2 cellular contexts compared by ENCODE assay signal in the genomic region with DNA sequence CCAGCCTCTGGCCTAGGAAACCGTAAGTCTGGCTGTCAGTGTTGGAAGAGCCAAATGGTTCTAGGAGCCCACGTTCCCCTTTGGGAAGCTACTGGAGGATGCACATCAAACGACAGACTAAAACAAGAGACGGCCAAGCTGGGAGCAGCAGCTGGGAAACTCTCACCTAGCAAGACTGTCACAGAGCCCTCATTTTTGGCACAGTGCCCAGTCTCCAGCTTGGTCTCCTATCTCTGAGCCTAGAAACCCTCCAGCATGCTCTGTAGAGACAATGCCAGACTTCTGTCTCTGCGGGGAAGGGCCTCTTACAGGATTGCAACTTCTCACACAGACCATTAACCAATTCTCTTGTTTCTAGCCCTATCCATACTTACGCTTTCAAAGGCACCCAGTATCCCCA.
TF ChIP-seq lines count a peak whose summit lies in the region.

No MANE protein-coding gene starts in this region.

TF ChIP-seq in Ishikawa, 13 proteins besides CTCF, POLR2A, EP300 and RAD21 (continued from another document):
- TF ChIP-seq TAF1 (IDR thresholded peaks at IDR 0.05; ENCODE audit: low read depth) (no peak), YY1 (IDR thresholded peaks at IDR 0.05; ENCODE audit: low read depth) (no peak)
- TF ChIP-seq, protein P1, sequence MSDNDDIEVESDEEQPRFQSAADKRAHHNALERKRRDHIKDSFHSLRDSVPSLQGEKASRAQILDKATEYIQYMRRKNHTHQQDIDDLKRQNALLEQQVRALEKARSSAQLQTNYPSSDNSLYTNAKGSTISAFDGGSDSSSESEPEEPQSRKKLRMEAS (IDR thresholded peaks at IDR 0.05): no peak
TF ChIP-seq in Ishikawa: peak in this region for 1.

TF ChIP-seq in K562, 482 proteins besides CTCF, POLR2A, EP300 and RAD21 (continued from another document):
- TF ChIP-seq ILK (tag; IDR thresholded peaks at IDR 0.05; ENCODE audit: borderline replicate concordance, low read depth) (no peak), ZC3H8 (IDR thresholded peaks at IDR 0.05) (no peak), C11orf30 (IDR thresholded peaks at IDR 0.05; ENCODE audit: low read depth) (no peak)
- TF ChIP-seq, protein P2, sequence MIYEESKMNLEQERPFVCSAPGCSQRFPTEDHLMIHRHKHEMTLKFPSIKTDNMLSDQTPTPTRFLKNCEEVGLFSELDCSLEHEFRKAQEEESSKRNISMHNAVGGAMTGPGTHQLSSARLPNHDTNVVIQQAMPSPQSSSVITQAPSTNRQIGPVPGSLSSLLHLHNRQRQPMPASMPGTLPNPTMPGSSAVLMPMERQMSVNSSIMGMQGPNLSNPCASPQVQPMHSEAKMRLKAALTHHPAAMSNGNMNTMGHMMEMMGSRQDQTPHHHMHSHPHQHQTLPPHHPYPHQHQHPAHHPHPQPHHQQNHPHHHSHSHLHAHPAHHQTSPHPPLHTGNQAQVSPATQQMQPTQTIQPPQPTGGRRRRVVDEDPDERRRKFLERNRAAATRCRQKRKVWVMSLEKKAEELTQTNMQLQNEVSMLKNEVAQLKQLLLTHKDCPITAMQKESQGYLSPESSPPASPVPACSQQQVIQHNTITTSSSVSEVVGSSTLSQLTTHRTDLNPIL (CRISPR knock-in tag; IDR thresholded peaks at IDR 0.05): no peak
